Comparison of ENCODE assay signal across 1 cellular context in genomic region chr5:1494780-1495524, GRCh38.
TF ChIP-seq lines count a peak whose summit lies in the region.

No MANE protein-coding gene starts in this region.

TF ChIP-seq in GM23338, 12 proteins besides CTCF, POLR2A, EP300 and RAD21 (continued from another document):
- no peak for TF ChIP-seq REST (IDR thresholded peaks at IDR 0.05; ENCODE audit: unreplicated experiment)
- no peak for TF ChIP-seq ETS1 (IDR thresholded peaks at IDR 0.05)
- TF ChIP-seq ZNF114 (CRISPR knock-in tag; IDR thresholded peaks at IDR 0.05): no peak
- no peak for TF ChIP-seq EZH2phosphoT487 (IDR thresholded peaks at IDR 0.05; ENCODE audit: unreplicated experiment)
- no peak for TF ChIP-seq CREB1 (CRISPR knock-in tag; IDR thresholded peaks at IDR 0.05; ENCODE audit: low read depth)
- no peak for TF ChIP-seq NANOG (IDR thresholded peaks at IDR 0.05; ENCODE audit: borderline replicate concordance)
